Comparison of ENCODE assay signal across 1 cellular context in genomic region chr14:100555436-100556067, GRCh38.
TF ChIP-seq lines count a peak whose summit lies in the region.

No MANE protein-coding gene starts in this region.

TF ChIP-seq in H1, 55 proteins besides CTCF, POLR2A, EP300 and RAD21:
- no peak for TF ChIP-seq CTBP2 (IDR thresholded peaks at IDR 0.05; ENCODE audit: borderline replicate concordance, insufficient read depth, insufficient read length, low read length)
- TF ChIP-seq SP4 (IDR thresholded peaks at IDR 0.05; ENCODE audit: low read length): no peak
- no peak for TF ChIP-seq GTF2F1 (IDR thresholded peaks at IDR 0.05; ENCODE audit: borderline replicate concordance, low read depth, low read length)
- TF ChIP-seq CHD1 (IDR thresholded peaks at IDR 0.05; ENCODE audit: low read depth, low read length): no peak
- TF ChIP-seq ZNF274 (IDR thresholded peaks at IDR 0.05; ENCODE audit: borderline replicate concordance, extremely low read depth, low read length): no peak
- TF ChIP-seq TEAD4 (IDR thresholded peaks at IDR 0.05; ENCODE audit: low read depth, low read length): no peak
- no peak for TF ChIP-seq ATF2 (IDR thresholded peaks at IDR 0.05; ENCODE audit: low read length)
- TF ChIP-seq SUZ12 (IDR thresholded peaks at IDR 0.05; ENCODE audit: low read length): no peak
- no peak for TF ChIP-seq CHD7 (IDR thresholded peaks at IDR 0.05; ENCODE audit: insufficient replicate concordance, low read length)
- TF ChIP-seq YY1 (IDR thresholded peaks at IDR 0.05; ENCODE audit: low read depth, low read length): no peak
- TF ChIP-seq CBX5 (IDR thresholded peaks at IDR 0.05; ENCODE audit: low read depth, low read length): no peak
- TF ChIP-seq SIN3A (conservative IDR thresholded peaks at IDR 0.05 in 1 of 2, IDR thresholded peaks at IDR 0.05 in 1 of 2; ENCODE audit: low read depth in 1 of 2, low read length in 2 of 2): no peak
- no peak for TF ChIP-seq RNF2 (IDR thresholded peaks at IDR 0.05; ENCODE audit: borderline replicate concordance, low read depth, low read length, missing control alignments, poor library complexity, severe bottlenecking)
